In the genomic region with DNA sequence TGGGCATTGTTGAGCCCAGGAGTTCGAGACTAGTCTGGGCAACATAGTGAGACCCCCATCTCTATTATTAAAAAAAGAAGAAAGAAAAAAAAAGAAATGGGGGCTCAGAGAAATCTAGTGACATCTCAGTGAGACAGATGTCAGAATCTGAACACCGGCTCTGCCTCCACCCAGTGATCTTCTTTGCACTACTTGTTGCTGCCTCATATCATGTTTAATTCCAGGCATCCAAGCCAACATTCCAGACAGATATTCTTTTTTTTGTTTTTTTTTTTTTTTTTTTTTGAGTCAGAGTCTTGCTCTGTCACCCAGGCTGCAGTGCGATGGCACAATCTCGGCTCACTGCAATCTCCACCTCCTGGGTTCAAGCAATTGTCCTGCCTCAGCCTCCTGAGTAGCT, we compare ENCODE assay signal across 31 cellular contexts. TPM values are rescaled to one million over a fixed set of nuclear protein-coding genes. Genes with fewer than 3 reads are reported as not detected.
"Had no signal": no experiment of that assay in that cellular context is flagged by ENCODE, and none has a peak within 500 bp of the region (broad histone marks: within the 10 kb centered on the region; RNA-seq: fewer than 3 reads in every experiment).

No MANE protein-coding gene starts in this region.

- ATAC-seq: activated CD4-positive, alpha-beta T cell treated with anti-CD3 and anti-CD28 coated beads for 36 hours; activated T-cell treated with anti-CD3 and anti-CD28 coated beads, Interleukin-2, amount 50 U/mL, for 4 hours; foreskin keratinocyte; left lobe of liver; lower lobe of right lung; stimulated activated naive CD8-positive, alpha-beta T cell treated with anti-CD3 and anti-CD28 coated beads, Interleukin-15, Interleukin-2, amounts not matched to agents 100 U/mL and 50 U/mL, for 24 hours; upper lobe of right lung; WTC11 had no signal

- H3K9ac ChIP-seq: neural progenitor cell had no signal

- DNase-seq: activated CD4-positive, alpha-beta T cell treated with anti-CD3 and anti-CD28 coated beads for 36 hours; activated CD4-positive, alpha-beta T cell treated with anti-CD3 and anti-CD28 coated beads, Interleukin-2, amount 50 U/mL, for 4 hours; activated CD8-positive, alpha-beta memory T cell treated with anti-CD3 and anti-CD28 coated beads, Interleukin-2, amount 50 U/mL, for 48 hours; activated effector memory CD4-positive, alpha-beta T cell treated with Interleukin-2 at 50 U/mL for 16 hours; activated naive CD4-positive, alpha-beta T cell treated with anti-CD3 and anti-CD28 coated beads for 36 hours; activated naive CD8-positive, alpha-beta T cell treated with anti-CD3 and anti-CD28 coated beads, Interleukin-2, amount 10 ng/mL, durations not matched to agents 7 days and 5 days; activated T-cell treated with anti-CD3 and anti-CD28 coated beads, Interleukin-2, amount 50 U/mL, for 4 hours; cerebellar nuclear complex; foreskin keratinocyte; immature natural killer cell; lower lobe of right lung; mesendoderm; naive B cell; sigmoid colon; spleen; stimulated activated CD4-positive, alpha-beta T cell treated with anti-CD3 and anti-CD28 coated beads, Interleukin-4, amount 100 ng/mL, for 24 hours; stimulated activated naive CD8-positive, alpha-beta T cell treated with anti-CD3 and anti-CD28 coated beads, Interleukin-15, Interleukin-2, amounts not matched to agents 100 U/mL and 50 U/mL, for 24 hours; T-helper 1 cell; T-helper 9 cell; thyroid gland; upper lobe of right lung had no signal

- H3K4me2 ChIP-seq: neural progenitor cell had no signal

- H3K9me3 ChIP-seq: lower lobe of right lung, sigmoid colon, spleen, thyroid gland, upper lobe of right lung had no signal

- H2AFZ ChIP-seq: neural progenitor cell had no signal

- H3K27me3 ChIP-seq: foreskin keratinocyte, sigmoid colon, spleen, thyroid gland, upper lobe of right lung had no signal

- H3K4me1 ChIP-seq: neural progenitor cell had no signal

- H3K27ac ChIP-seq: coronary artery, epithelial cell of prostate, foreskin keratinocyte, lower lobe of right lung, neural progenitor cell, sigmoid colon, spleen, thyroid gland, upper lobe of right lung had no signal

- H3K4me3 ChIP-seq: coronary artery, lower lobe of right lung, neural progenitor cell, sigmoid colon, spleen, thyroid gland, upper lobe of right lung had no signal

- H3K36me3 ChIP-seq: lower lobe of right lung, neural progenitor cell, sigmoid colon, thyroid gland, upper lobe of right lung had no signal

RNA-seq across cellular contexts. Expression of a gene that starts 10.8 kb away (rescaled TPM):
- total RNA-seq: fibroblast of lung, foreskin keratinocyte, renal cortical epithelial cell had no signal
- polyA plus RNA-seq: fibroblast of lung, foreskin keratinocyte had no signal

RNA-seq across cellular contexts. Expression of a gene that starts 26.8 kb away (rescaled TPM):
- total RNA-seq: activated CD4-positive, alpha-beta T cell treated with anti-CD3 and anti-CD28 coated beads for 36 hours; activated CD8-positive, alpha-beta memory T cell treated with anti-CD3 and anti-CD28 coated beads for 36 hours; activated naive CD4-positive, alpha-beta T cell treated with anti-CD3 and anti-CD28 coated beads for 36 hours; activated naive CD8-positive, alpha-beta T cell treated with anti-CD3 and anti-CD28 coated beads, Interleukin-2, amount 10 ng/mL, durations not matched to agents 7 days and 5 days; activated T-cell treated with anti-CD3 and anti-CD28 coated beads, Interleukin-2, amount 50 U/mL, for 4 hours; fibroblast of lung; foreskin keratinocyte; left lobe of liver; spleen had no signal
- polyA plus RNA-seq: fibroblast of lung had no signal

RNA-seq across cellular contexts. Expression of a gene that starts 44.0 kb away (rescaled TPM):
- total RNA-seq: fibroblast of lung, glomerular endothelial cell, subcutaneous adipose tissue had no signal
